Comparison of ENCODE assay signal across 11 cellular contexts in the genomic region with DNA sequence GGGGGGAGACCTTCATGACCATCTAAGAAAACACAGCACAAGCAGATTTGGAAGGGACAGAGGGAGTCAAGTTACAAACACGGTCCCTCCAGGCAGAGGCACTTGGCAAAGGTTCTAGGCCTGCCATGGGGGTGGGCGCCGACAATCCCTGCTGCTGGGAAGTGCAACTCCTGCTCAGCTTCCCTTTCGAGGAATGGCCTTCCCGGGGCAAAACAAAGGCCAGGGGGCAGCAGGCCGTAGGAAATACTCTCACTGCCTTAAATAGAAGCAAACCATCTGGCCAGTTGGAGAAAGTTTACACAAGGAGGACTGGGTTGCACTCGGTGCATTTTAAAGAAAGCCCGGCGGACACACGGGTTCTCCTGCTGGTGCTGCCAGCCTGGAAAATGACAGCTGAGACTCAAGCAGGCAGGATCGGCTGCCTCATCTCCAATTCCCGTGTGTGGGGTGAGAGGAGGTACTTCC.
DNase-seq lines count a peak whose midpoint lies in the region; ATAC-seq and TF ChIP-seq lines count a peak whose summit lies in the region.
"Had no signal": no experiment of that assay in that cellular context is flagged by ENCODE, and none has a peak within 500 bp of the region (broad histone marks: within the 10 kb centered on the region; RNA-seq: fewer than 3 reads in every experiment).

No MANE protein-coding gene starts in this region.

- H3K36me3 Mint-ChIP-seq in T-helper 2 cell treated with Interferon-gamma antibody and Interleukin-4, amounts not matched to agents 5 μg/mL and 100 μg/mL, for 36 hours (ENCODE audit: low read depth), result no peaks in the 10 kb centered on the region
- H3K36me3 Mint-ChIP-seq in nephron (ENCODE audit: low read depth) (no peaks in the 10 kb centered on the region), type B pancreatic cell (peaks cover 5% of the 10 kb centered on the region)

- H3K9me3 ChIP-seq in esophagus muscularis mucosa, result no peaks in the 10 kb centered on the region
- H3K9me3 ChIP-seq: suprapubic skin had no signal

- TF ChIP-seq CTCF in esophagus muscularis mucosa (IDR thresholded peaks at IDR 0.05) (peak in 2 of 3 experiments; percentile 11 to 26), nephron (IDR thresholded peaks at IDR 0.05; ENCODE audit: unreplicated experiment in 3 of 3) (no peak), type B pancreatic cell (conservative IDR thresholded peaks at IDR 0.05) (no peak)

- TF ChIP-seq EP300 in esophagus muscularis mucosa (IDR thresholded peaks at IDR 0.05), result no peak

- no peaks in the 10 kb centered on the region for H3K27me3 ChIP-seq in esophagus muscularis mucosa
- H3K27me3 ChIP-seq: suprapubic skin had no signal

- H3K4me1 Mint-ChIP-seq in T-helper 2 cell treated with Interferon-gamma antibody and Interleukin-4, amounts not matched to agents 5 μg/mL and 100 μg/mL, for 36 hours (ENCODE audit: low read depth), result peaks cover 4% of the 10 kb centered on the region
- H3K4me1 Mint-ChIP-seq in nephron, result peaks cover 32% of the 10 kb centered on the region
- H3K4me1 Mint-ChIP-seq in type B pancreatic cell (ENCODE audit: unreplicated experiment), result peaks cover 39% of the 10 kb centered on the region

- H3K9me3 Mint-ChIP-seq in T-helper 2 cell treated with Interferon-gamma antibody and Interleukin-4, amounts not matched to agents 5 μg/mL and 100 μg/mL, for 36 hours, result no peaks in the 10 kb centered on the region
- H3K9me3 Mint-ChIP-seq in nephron, result no peaks in the 10 kb centered on the region
- no peaks in the 10 kb centered on the region for H3K9me3 Mint-ChIP-seq in type B pancreatic cell

- no peak overlapping the region for H3K4me3 Mint-ChIP-seq in T-helper 2 cell treated with Interferon-gamma antibody and Interleukin-4, amounts not matched to agents 5 μg/mL and 100 μg/mL, for 36 hours
- H3K4me3 Mint-ChIP-seq in nephron, result peak overlapping the region in 1 of 3 experiments; percentile 27
- no peak overlapping the region for H3K4me3 Mint-ChIP-seq in type B pancreatic cell

- no peak for TF ChIP-seq POLR2A in esophagus muscularis mucosa (IDR thresholded peaks at IDR 0.05; ENCODE audit: low read depth)

- peak overlapping the region; percentile 11 for H3K27ac Mint-ChIP-seq in T-helper 2 cell treated with Interferon-gamma antibody and Interleukin-4, amounts not matched to agents 5 μg/mL and 100 μg/mL, for 36 hours
- H3K27ac Mint-ChIP-seq in nephron, result peak overlapping the region; percentile 48 to 85 (median 66)
- peak overlapping the region; percentile 89 for H3K27ac Mint-ChIP-seq in type B pancreatic cell

- no peak overlapping the region for H3K4me3 ChIP-seq in esophagus muscularis mucosa
- H3K4me3 ChIP-seq: SK-N-MC, suprapubic skin had no signal

- peaks cover 57 to 97% (median 87%) of the 10 kb centered on the region in 4 donors for H3K4me1 ChIP-seq in esophagus muscularis mucosa

- 24% methylated on average over 11 of the region's 12 CpGs for WGBS in esophagus muscularis mucosa

- DNase-seq in T-helper 2 cell treated with Interferon-gamma antibody and Interleukin-4, amounts not matched to agents 5 μg/mL and 100 μg/mL, for 36 hours (ENCODE audit: low spot score), result no peak
- DNase-seq in T-helper 2 cell, result no peak
- DNase-seq in esophagus muscularis mucosa (ENCODE audit: extremely low spot score), result no peak
- DNase-seq in type B pancreatic cell (ENCODE audit: extremely low spot score, unreplicated experiment), result no peak
- no peak for DNase-seq in NCI-H2081 (lab: John Stamatoyannopoulos, UW)
- DNase-seq in DMS153 (lab: John Stamatoyannopoulos, UW), result no peak

- H3K36me3 ChIP-seq in esophagus muscularis mucosa, result no peaks in the 10 kb centered on the region
- H3K36me3 ChIP-seq: suprapubic skin had no signal

- intact Hi-C loops in esophagus muscularis mucosa (cut with DNase I), result no loop called here

- ATAC-seq in GM19452 (IDR thresholded peaks at IDR 0.05; ENCODE audit: unreplicated experiment), result no peak
- ATAC-seq: activated CD4-positive, CD25-positive, alpha-beta regulatory T cell treated with anti-CD3 and anti-CD28 coated beads, Interleukin-2, amount 50 U/mL, for 24 hours had no signal

- peak overlapping the region; percentile 80 to 87 (median 85) for H3K27ac ChIP-seq in esophagus muscularis mucosa (replicated peaks in 1 of 4)
- H3K27ac ChIP-seq: SK-N-MC, suprapubic skin had no signal

- H3K27me3 Mint-ChIP-seq in T-helper 2 cell treated with Interferon-gamma antibody and Interleukin-4, amounts not matched to agents 5 μg/mL and 100 μg/mL, for 36 hours (ENCODE audit: low read depth), result no peaks in the 10 kb centered on the region
- peaks cover 12% of the 10 kb centered on the region for H3K27me3 Mint-ChIP-seq in nephron (ENCODE audit: low read depth)
- H3K27me3 Mint-ChIP-seq in type B pancreatic cell, result no peaks in the 10 kb centered on the region

Comparison
In these comparisons a context has a peak if more than half of its experiments do, and no peak if none do; other contexts are left out.
1. H3K27ac Mint-ChIP-seq: peak in every context shown above with its lines; median percentile 89 in type B pancreatic cell; 66 in nephron; 11 in T-helper 2 cell treated with Interferon-gamma antibody and Interleukin-4, amounts not matched to agents 5 μg/mL and 100 μg/mL, for 36 hours.
2. CTCF ChIP-seq: peak in esophagus muscularis mucosa (2 of 3); none in nephron (0 of 3) and type B pancreatic cell (single experiment).